28 cellular contexts compared by ENCODE assay signal in the genomic region with DNA sequence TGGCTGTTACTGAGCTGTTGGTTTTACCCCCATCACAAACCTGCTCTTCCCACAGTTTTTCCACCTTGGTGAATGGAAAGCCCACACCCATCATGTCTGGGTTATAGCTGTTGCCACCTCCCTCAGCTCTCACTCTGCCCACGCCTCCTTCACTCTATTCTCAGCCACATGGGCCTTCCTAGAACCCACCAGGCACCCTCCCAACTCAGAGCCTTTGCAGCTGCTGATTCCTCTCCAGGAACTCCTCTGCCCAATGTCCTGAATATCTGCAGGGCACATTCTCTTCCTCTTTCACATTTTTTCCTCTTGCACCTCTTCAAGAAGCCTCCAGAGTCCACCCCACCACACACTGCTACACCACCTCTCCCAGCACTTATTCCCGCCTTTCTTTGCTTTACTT.
"Had no signal": no experiment of that assay in that cellular context is flagged by ENCODE, and none has a peak within 500 bp of the region (broad histone marks: within the 10 kb centered on the region; RNA-seq: fewer than 3 reads in every experiment).

No MANE protein-coding gene starts in this region.

- H3K4me1 ChIP-seq: foreskin keratinocyte, left lung, parathyroid adenoma had no signal

- H3K4me2 ChIP-seq: smooth muscle cell had no signal

- H3K27me3 ChIP-seq: testis, vagina had no signal

- H3K9me3 Mint-ChIP-seq: mesothelial cell of epicardium; naive thymus-derived CD4-positive, alpha-beta T cell; stimulated activated memory B cell treated with anti-CD40 and anti-IgM and Interleukin-4, amounts not matched to agents 10 μg/mL and 1 μg/mL and 100 μg/mL, for 72 hours had no signal

- H3K9me3 ChIP-seq: heart right ventricle, left lung, mucosa of descending colon, testis, tibial artery, upper lobe of right lung, vagina had no signal

- DNase-seq: dorsolateral prefrontal cortex; effector CD4-positive, alpha-beta T cell; foreskin keratinocyte; glutamatergic neuron; heart right ventricle; hippocampal formation; left cardiac atrium; left lung; mesenchymal stem cell; mucosa of descending colon; naive thymus-derived CD4-positive, alpha-beta T cell; stimulated activated CD4-positive, alpha-beta T cell treated with anti-CD3 and anti-CD28 coated beads, Interleukin-4, amount 100 ng/mL, for 4 hours; stimulated activated naive CD8-positive, alpha-beta T cell treated with anti-CD3 and anti-CD28 coated beads, Interleukin-15, Interleukin-2, amounts not matched to agents 100 U/mL and 50 U/mL, for 24 hours; substantia nigra; testis; tibial artery; upper lobe of right lung had no signal

- H3K27ac ChIP-seq: epithelial cell of prostate, foreskin keratinocyte, heart right ventricle, left lung, parathyroid adenoma, testis, tibial artery, upper lobe of right lung, vagina had no signal

- H3K36me3 Mint-ChIP-seq: mesothelial cell of epicardium; stimulated activated memory B cell treated with anti-CD40 and anti-IgM and Interleukin-4, amounts not matched to agents 10 μg/mL and 1 μg/mL and 100 μg/mL, for 72 hours had no signal

- ATAC-seq: esophagus mucosa; foreskin keratinocyte; heart right ventricle; left cardiac atrium; left lung; mucosa of descending colon; naive thymus-derived CD4-positive, alpha-beta T cell; sciatic nerve; stimulated activated memory B cell treated with anti-CD40 and anti-IgM and Interleukin-4, amounts not matched to agents 10 μg/mL and 1 μg/mL and 100 μg/mL, for 72 hours; stimulated activated naive CD8-positive, alpha-beta T cell treated with anti-CD3 and anti-CD28 coated beads, Interleukin-15, Interleukin-2, amounts not matched to agents 100 U/mL and 50 U/mL, for 24 hours; upper lobe of right lung had no signal

- FAIRE-seq: colon, islet of Langerhans had no signal

- H3K4me3 ChIP-seq: dorsolateral prefrontal cortex, heart right ventricle, left lung, mucosa of descending colon, smooth muscle cell, testis, tibial artery, upper lobe of right lung, vagina had no signal

- H3K4me3 Mint-ChIP-seq: stimulated activated memory B cell treated with anti-CD40 and anti-IgM and Interleukin-4, amounts not matched to agents 10 μg/mL and 1 μg/mL and 100 μg/mL, for 72 hours had no signal

- H3K27ac Mint-ChIP-seq: mesothelial cell of epicardium; naive thymus-derived CD4-positive, alpha-beta T cell; progenitor cell of endocrine pancreas; stimulated activated memory B cell treated with anti-CD40 and anti-IgM and Interleukin-4, amounts not matched to agents 10 μg/mL and 1 μg/mL and 100 μg/mL, for 72 hours had no signal

- H3K36me3 ChIP-seq: heart right ventricle, left lung, tibial artery, upper lobe of right lung, vagina had no signal
